22 cellular contexts compared by ENCODE assay signal in the genomic region with DNA sequence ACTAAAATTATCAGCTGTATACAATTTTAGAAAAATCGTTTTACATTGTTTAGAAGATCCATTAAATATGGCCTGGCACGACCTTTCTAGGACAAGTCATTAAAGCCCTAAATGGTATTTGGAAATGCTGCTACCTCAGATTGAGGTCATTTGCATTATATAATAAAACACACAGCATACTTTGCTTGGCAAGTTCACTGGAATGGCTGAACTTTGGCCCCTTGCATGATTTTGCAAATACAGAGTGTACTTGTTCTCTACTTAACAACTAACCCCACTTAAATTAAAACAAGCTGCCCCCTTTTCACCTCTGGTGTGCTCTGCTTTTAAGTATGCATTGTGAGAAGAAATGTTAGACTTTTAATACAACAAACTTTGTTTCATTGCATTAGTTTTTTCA.
DNase-seq lines count a peak whose midpoint lies in the region; ATAC-seq and TF ChIP-seq lines count a peak whose summit lies in the region.
"Had no signal": no experiment of that assay in that cellular context is flagged by ENCODE, and none has a peak within 500 bp of the region (broad histone marks: within the 10 kb centered on the region; RNA-seq: fewer than 3 reads in every experiment).

No MANE protein-coding gene starts in this region.

- no peaks in the 10 kb centered on the region for H3K36me3 Mint-ChIP-seq in CD4-positive, alpha-beta T cell (ENCODE audit: low read depth)
- H3K36me3 Mint-ChIP-seq: activated naive CD4-positive, alpha-beta T cell treated with anti-CD3 and anti-CD28 coated beads, Interleukin-2, amount 10 ng/mL, durations not matched to agents 7 days and 5 days had no signal

- no peak for ATAC-seq in CD4-positive, alpha-beta T cell (ENCODE audit: poor library complexity)
- ATAC-seq in GM21367 (IDR thresholded peaks at IDR 0.05; ENCODE audit: unreplicated experiment): no peak
- ATAC-seq: activated CD8-positive, alpha-beta T cell treated with anti-CD3 and anti-CD28 coated beads, Interleukin-2, amount 10 ng/mL, durations not matched to agents 7 days and 5 days had no signal

- H3K36me3 ChIP-seq in SK-N-MC (ENCODE audit: insufficient read depth, low read length) (no peaks in the 10 kb centered on the region), brain microvascular endothelial cell (replicated peaks) (no peaks in the 10 kb centered on the region)
- H3K36me3 ChIP-seq: BLaER1 treated with 17β-estradiol and CSF1 and Interleukin-3, amounts not matched to agents 10 nM and 100 nM; Peyer's patch; uterus had no signal

- in situ Hi-C loops in brain microvascular endothelial cell (cut with HindIII; ENCODE audit: low pct_ligation_motif_present, low sequenced_read_pairs): no loop called here

- H3K9me3 Mint-ChIP-seq in CD4-positive, alpha-beta T cell: no peaks in the 10 kb centered on the region
- H3K9me3 Mint-ChIP-seq: activated naive CD4-positive, alpha-beta T cell treated with anti-CD3 and anti-CD28 coated beads, Interleukin-2, amount 10 ng/mL, durations not matched to agents 7 days and 5 days had no signal

- H3K4me3 ChIP-seq in SK-N-MC (peak overlapping the region; percentile 35), retinal pigment epithelial cell (ENCODE audit: low read length) (no peak overlapping the region), brain microvascular endothelial cell (ENCODE audit: low read depth, low read length) (no peak overlapping the region)
- H3K4me3 ChIP-seq: BLaER1 treated with 17β-estradiol and CSF1 and Interleukin-3, amounts not matched to agents 10 nM and 100 nM; Peyer's patch; uterus had no signal

- H3K4me3 Mint-ChIP-seq in CD4-positive, alpha-beta T cell: no peak overlapping the region
- H3K4me3 Mint-ChIP-seq: activated CD8-positive, alpha-beta T cell treated with anti-CD3 and anti-CD28 coated beads, Interleukin-2, amount 10 ng/mL, durations not matched to agents 7 days and 5 days; activated naive CD4-positive, alpha-beta T cell treated with anti-CD3 and anti-CD28 coated beads, Interleukin-2, amount 10 ng/mL, durations not matched to agents 7 days and 5 days had no signal

- CTCF ChIA-PET in CD4-positive, alpha-beta T cell (lab: Charles Lee): no interaction called here

- POLR2A ChIA-PET in CD4-positive, alpha-beta T cell (lab: Charles Lee): no interaction called here

- DNase-seq in H4 (ENCODE audit: low spot score) (peak; percentile 6), SK-N-MC (ENCODE audit: low read depth, low spot score) (no peak), foreskin melanocyte (peak; percentile 22), retinal pigment epithelial cell (ENCODE audit: low read depth) (peak; percentile 39), brain microvascular endothelial cell (no peak), NCI-H1417 (lab: John Stamatoyannopoulos, UW) (no peak)
- DNase-seq in CD4-positive, alpha-beta T cell: no peak
- DNase-seq: ACHN; activated CD4-positive, CD25-positive, alpha-beta regulatory T cell; activated CD8-positive, alpha-beta T cell treated with anti-CD3 and anti-CD28 coated beads, Interleukin-2, amount 10 ng/mL, durations not matched to agents 7 days and 5 days; activated naive CD4-positive, alpha-beta T cell treated with anti-CD3 and anti-CD28 coated beads, Interleukin-2, amount 10 ng/mL, durations not matched to agents 7 days and 5 days; activated T-cell treated with anti-CD3 and anti-CD28 coated beads, Interleukin-2, amount 50 U/mL, for 1 hour; caudate nucleus; head of caudate nucleus; IMR-90; NCI-H1436; Peyer's patch; stimulated activated CD8-positive, alpha-beta memory T cell treated with anti-CD3 and anti-CD28 coated beads, Interleukin-4, amount 100 ng/mL, for 48 hours; uterus had no signal

- no peaks in the 10 kb centered on the region for H3K4me1 Mint-ChIP-seq in CD4-positive, alpha-beta T cell (ENCODE audit: low read depth)
- H3K4me1 Mint-ChIP-seq: activated naive CD4-positive, alpha-beta T cell treated with anti-CD3 and anti-CD28 coated beads, Interleukin-2, amount 10 ng/mL, durations not matched to agents 7 days and 5 days had no signal

- intact Hi-C loops in CD4-positive, alpha-beta T cell (cut with DNase I, micrococcal nuclease): no loop called here

- no peaks in the 10 kb centered on the region for H3K27me3 ChIP-seq in CD4-positive, alpha-beta T cell (ENCODE audit: control insufficient read depth, insufficient read depth, low read length)
- H3K27me3 ChIP-seq in brain microvascular endothelial cell (replicated peaks): no peaks in the 10 kb centered on the region
- H3K27me3 ChIP-seq: BLaER1 treated with 17β-estradiol and CSF1 and Interleukin-3, amounts not matched to agents 10 nM and 100 nM; Peyer's patch had no signal

- H3K27me3 Mint-ChIP-seq in CD4-positive, alpha-beta T cell: no peaks in the 10 kb centered on the region
- H3K27me3 Mint-ChIP-seq: activated naive CD4-positive, alpha-beta T cell treated with anti-CD3 and anti-CD28 coated beads, Interleukin-2, amount 10 ng/mL, durations not matched to agents 7 days and 5 days had no signal

- TF ChIP-seq CTCF in retinal pigment epithelial cell (conservative IDR thresholded peaks at IDR 0.05; ENCODE audit: low read depth, low read length) (no peak), brain microvascular endothelial cell (IDR thresholded peaks at IDR 0.05; ENCODE audit: low read depth, low read length, missing control alignments) (no peak)
- TF ChIP-seq CTCF in CD4-positive, alpha-beta T cell (IDR thresholded peaks at IDR 0.05): no peak

- no peak overlapping the region for H3K9ac ChIP-seq in SK-N-MC (ENCODE audit: insufficient read length)
- H3K9ac ChIP-seq: BLaER1 treated with 17β-estradiol and CSF1 and Interleukin-3, amounts not matched to agents 10 nM and 100 nM had no signal

- H3K27ac ChIP-seq in SK-N-MC (no peak overlapping the region), brain microvascular endothelial cell (no peak overlapping the region)
- H3K27ac ChIP-seq in CD4-positive, alpha-beta T cell (ENCODE audit: low read depth, low read length): no peak overlapping the region
- H3K27ac ChIP-seq: BLaER1 treated with 17β-estradiol and CSF1 and Interleukin-3, amounts not matched to agents 10 nM and 100 nM; HL-60; Peyer's patch; uterus had no signal

- H3K9me3 ChIP-seq in SK-N-MC (ENCODE audit: low read depth, low read length): no peaks in the 10 kb centered on the region
- no peaks in the 10 kb centered on the region for H3K9me3 ChIP-seq in CD4-positive, alpha-beta T cell (ENCODE audit: control insufficient read depth, low read length)
- H3K9me3 ChIP-seq: BLaER1 treated with 17β-estradiol and CSF1 and Interleukin-3, amounts not matched to agents 10 nM and 100 nM; Peyer's patch; uterus had no signal

- H3K27ac Mint-ChIP-seq in CD4-positive, alpha-beta T cell: no peak overlapping the region
- H3K27ac Mint-ChIP-seq: activated CD8-positive, alpha-beta T cell treated with anti-CD3 and anti-CD28 coated beads, Interleukin-2, amount 10 ng/mL, durations not matched to agents 7 days and 5 days; activated naive CD4-positive, alpha-beta T cell treated with anti-CD3 and anti-CD28 coated beads, Interleukin-2, amount 10 ng/mL, durations not matched to agents 7 days and 5 days had no signal

Comparison
In these comparisons a context has a peak if more than half of its experiments do, and no peak if none do; other contexts are left out.
1. DNase-seq: peak in H4 (single experiment), foreskin melanocyte (single experiment) and retinal pigment epithelial cell (single experiment); none in SK-N-MC (single experiment), CD4-positive, alpha-beta T cell (0 of 10), brain microvascular endothelial cell (single experiment) and NCI-H1417 (0 of 3).